ENCODE assay signal across 26 cellular contexts in genomic region chr19:41918095-41918494, GRCh38. TPM values are rescaled to one million over a fixed set of nuclear protein-coding genes. Genes with fewer than 3 reads are reported as not detected.
"Had no signal": no experiment of that assay in that cellular context is flagged by ENCODE, and none has a peak within 500 bp of the region (broad histone marks: within the 10 kb centered on the region; RNA-seq: fewer than 3 reads in every experiment).

No MANE protein-coding gene starts in this region.

- H3K27ac ChIP-seq: coronary artery, esophagus squamous epithelium, gastrocnemius medialis, parathyroid adenoma, tibial artery, VCaP had no signal

- ATAC-seq: activated CD8-positive, alpha-beta T cell treated with anti-CD3 and anti-CD28 coated beads, Interleukin-2, amount 10 ng/mL, durations not matched to agents 7 days and 5 days; activated naive CD8-positive, alpha-beta T cell treated with anti-CD3 and anti-CD28 coated beads, Interleukin-2, amount 50 U/mL, for 24 hours; gastrocnemius medialis; left cardiac atrium; right cardiac atrium; T-cell had no signal

- H3K36me3 ChIP-seq: esophagus squamous epithelium, gastrocnemius medialis, tibial artery had no signal

- H3K9me3 ChIP-seq: esophagus squamous epithelium, gastrocnemius medialis, tibial artery had no signal

- H3K9ac ChIP-seq: parathyroid adenoma had no signal

- DNase-seq: activated CD4-positive, alpha-beta T cell treated with anti-CD3 and anti-CD28 coated beads, Interleukin-2, amount 10 ng/mL, durations not matched to agents 7 days and 5 days; activated CD4-positive, CD25-positive, alpha-beta regulatory T cell treated with anti-CD3 and anti-CD28 coated beads, Interleukin-2, amount 50 U/mL, for 72 hours; activated CD8-positive, alpha-beta T cell treated with anti-CD3 and anti-CD28 coated beads, Interleukin-2, amount 10 ng/mL, durations not matched to agents 7 days and 5 days; activated gamma-delta T cell; activated naive CD4-positive, alpha-beta T cell treated with anti-CD3 and anti-CD28 coated beads, Interleukin-2, amount 50 U/mL, for 16 hours; activated naive CD8-positive, alpha-beta T cell treated with anti-CD3 and anti-CD28 coated beads, Interleukin-2, amount 50 U/mL, for 24 hours; cerebellar nuclear complex; endodermal cell; esophagus squamous epithelium; gastrocnemius medialis; hippocampal formation; left cardiac atrium; nephron progenitor cell; nucleus accumbens; stimulated activated CD4-positive, alpha-beta T cell treated with anti-CD3 and anti-CD28 coated beads, Interleukin-12 subunit alpha, Interleukin-12 subunit beta, amount 100 ng/mL, for 4 hours; stimulated activated CD4-positive, alpha-beta T cell treated with anti-CD3 and anti-CD28 coated beads, Interleukin-4, amount 100 ng/mL, for 4 hours; T-cell; tibial artery had no signal

- H3K4me1 ChIP-seq: gastrocnemius medialis had no signal

- H2AFZ ChIP-seq: parathyroid adenoma had no signal

- H3K4me3 ChIP-seq: coronary artery, esophagus squamous epithelium, gastrocnemius medialis, tibial artery had no signal

RNA-seq across cellular contexts. Expression of gene ERFL, which starts 10.2 kb away (rescaled TPM):
- total RNA-seq: esophagus squamous epithelium, gastrocnemius medialis, liver, pulmonary artery endothelial cell, skeletal muscle tissue, urinary bladder had no signal
- polyA plus RNA-seq: liver had no signal

RNA-seq across cellular contexts. Expression of gene CD79A, which starts 41.0 kb away (rescaled TPM):
- total RNA-seq: endodermal cell, pulmonary artery endothelial cell had no signal
